ENCODE assay signal across 1 cellular context in the genomic region with DNA sequence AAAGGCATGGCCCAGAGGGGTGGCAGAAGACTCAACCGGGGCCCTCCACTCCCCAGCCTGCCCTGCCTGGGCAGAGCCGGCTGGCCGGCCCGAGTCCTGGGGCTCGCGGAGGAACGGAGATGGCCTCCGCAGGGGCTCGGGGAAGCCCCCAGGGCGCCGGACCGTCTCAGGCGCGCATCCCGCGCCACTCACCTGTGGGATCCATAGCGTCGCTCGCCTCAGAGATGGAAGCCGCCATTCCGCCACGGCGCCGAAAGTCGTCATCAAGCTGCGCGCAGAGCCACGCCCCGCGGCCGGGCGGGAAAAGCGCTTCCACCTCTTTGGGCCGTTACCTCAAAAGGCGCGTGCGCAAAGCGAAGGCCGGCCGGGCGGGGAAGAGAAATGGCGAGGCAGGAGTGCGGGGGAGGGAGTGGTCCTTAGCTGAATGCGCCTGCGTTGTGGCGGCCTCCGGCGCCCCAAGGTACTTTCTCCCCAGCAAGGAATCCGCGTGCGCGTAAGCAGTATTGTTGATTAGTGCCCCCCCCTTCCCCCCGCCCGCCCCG.
TF ChIP-seq lines count a peak whose summit lies in the region.

Gene SMPD4 (minus strand): TSS at position 265 of the 542 bp plus-strand sequence. CDS start 5,010 bp downstream, outside the sequence.

TF ChIP-seq in H1, 55 proteins besides CTCF, POLR2A, EP300 and RAD21:
- TF ChIP-seq GTF2F1 (IDR thresholded peaks at IDR 0.05; ENCODE audit: borderline replicate concordance, low read depth, low read length) = peak; percentile 51; the same call in 1 of the 2 replicates
- TF ChIP-seq MAFK (IDR thresholded peaks at IDR 0.05; ENCODE audit: low read depth, low read length) = no peak
- no peak for TF ChIP-seq SIRT6 (IDR thresholded peaks at IDR 0.05; ENCODE audit: low read length)
- peak; percentile 97 for TF ChIP-seq YY1 (IDR thresholded peaks at IDR 0.05; ENCODE audit: low read depth, low read length)
- peak; percentile 83 for TF ChIP-seq EGR1 (IDR thresholded peaks at IDR 0.05; ENCODE audit: borderline replicate concordance, low read depth, low read length)
- TF ChIP-seq SP4 (IDR thresholded peaks at IDR 0.05; ENCODE audit: low read length) = no peak; the same call in 1 of the 2 replicates
- peak; percentile 97 for TF ChIP-seq CREB1 (IDR thresholded peaks at IDR 0.05)
- TF ChIP-seq POU5F1 (IDR thresholded peaks at IDR 0.05; ENCODE audit: low read depth, low read length) = no peak
- TF ChIP-seq KDM5A (IDR thresholded peaks at IDR 0.05; ENCODE audit: low read length) = peak; percentile 96
- TF ChIP-seq BACH1 (IDR thresholded peaks at IDR 0.05; ENCODE audit: low read length) = no peak
- no peak for TF ChIP-seq SAP30 (IDR thresholded peaks at IDR 0.05; ENCODE audit: insufficient read depth, insufficient replicate concordance, low read length)
- TF ChIP-seq PHF8 (conservative IDR thresholded peaks at IDR 0.05; ENCODE audit: low read depth, low read length) = peak; percentile 85
- TF ChIP-seq POLR2AphosphoS5 (IDR thresholded peaks at IDR 0.05; ENCODE audit: low read depth, low read length) = peak; percentile 76
- TF ChIP-seq NANOG (IDR thresholded peaks at IDR 0.05; ENCODE audit: insufficient read depth, low read depth, low read length, poor library complexity, severe bottlenecking) = no peak
- TF ChIP-seq GABPA (IDR thresholded peaks at IDR 0.05; ENCODE audit: borderline replicate concordance, insufficient read depth, low read length) = no peak
- peak; percentile 79 for TF ChIP-seq TAF7 (optimal IDR thresholded peaks at IDR 0.05; ENCODE audit: borderline replicate concordance, low read depth, low read length)
- no peak for TF ChIP-seq KDM1A (IDR thresholded peaks at IDR 0.05; ENCODE audit: borderline replicate concordance, low read length)
- TF ChIP-seq SP1 (IDR thresholded peaks at IDR 0.05; ENCODE audit: low read depth, low read length) = no peak; the same call in 1 of the 2 replicates
- TF ChIP-seq CBX5 (IDR thresholded peaks at IDR 0.05; ENCODE audit: low read depth, low read length) = no peak
- TF ChIP-seq NRF1 (IDR thresholded peaks at IDR 0.05; ENCODE audit: low read depth, low read length) = peak; percentile 40; the same call in 1 of the 2 replicates
- TF ChIP-seq HDAC2 (IDR thresholded peaks at IDR 0.05; ENCODE audit: borderline replicate concordance in 1 of 2, low read depth in 2 of 2, low read length in 2 of 2) = no peak
- TF ChIP-seq TEAD4 (IDR thresholded peaks at IDR 0.05; ENCODE audit: low read depth, low read length) = peak; percentile 13; the same call in 1 of the 2 replicates
- TF ChIP-seq BRCA1 (IDR thresholded peaks at IDR 0.05; ENCODE audit: low read depth, low read length) = no peak
- TF ChIP-seq CHD7 (IDR thresholded peaks at IDR 0.05; ENCODE audit: insufficient replicate concordance, low read length) = no peak
- TF ChIP-seq CHD2 (IDR thresholded peaks at IDR 0.05; ENCODE audit: low read length) = no peak
- no peak for TF ChIP-seq USF2 (IDR thresholded peaks at IDR 0.05; ENCODE audit: low read length)
- TF ChIP-seq ASH2L (IDR thresholded peaks at IDR 0.05; ENCODE audit: low read length) = peak; percentile 53
- no peak for TF ChIP-seq RBBP5 (IDR thresholded peaks at IDR 0.05; ENCODE audit: borderline replicate concordance, low read depth, low read length)
- TF ChIP-seq TBP (IDR thresholded peaks at IDR 0.05; ENCODE audit: low read depth, low read length) = peak; percentile 80
- TF ChIP-seq SRF (IDR thresholded peaks at IDR 0.05; ENCODE audit: low read depth, low read length) = peak; percentile 61; the same call in 1 of the 2 replicates
- no peak for TF ChIP-seq HDAC6 (IDR thresholded peaks at IDR 0.05; ENCODE audit: low read depth, low read length)
- no peak for TF ChIP-seq RNF2 (IDR thresholded peaks at IDR 0.05; ENCODE audit: borderline replicate concordance, low read depth, low read length, missing control alignments, poor library complexity, severe bottlenecking)
- no peak for TF ChIP-seq SIX5 (IDR thresholded peaks at IDR 0.05; ENCODE audit: low read depth, low read length)
- no peak for TF ChIP-seq CHD1 (IDR thresholded peaks at IDR 0.05; ENCODE audit: low read depth, low read length)
- TF ChIP-seq SUZ12 (IDR thresholded peaks at IDR 0.05; ENCODE audit: low read length) = no peak
- no peak for TF ChIP-seq FOSL1 (IDR thresholded peaks at IDR 0.05; ENCODE audit: insufficient read depth, low read depth, low read length)
- peak; percentile 92 for TF ChIP-seq E2F6 (IDR thresholded peaks at IDR 0.05)
- TF ChIP-seq TCF12 (IDR thresholded peaks at IDR 0.05; ENCODE audit: low read depth, low read length) = no peak
- no peak for TF ChIP-seq JUN (IDR thresholded peaks at IDR 0.05; ENCODE audit: low read depth, low read length)
- TF ChIP-seq BCL11A (IDR thresholded peaks at IDR 0.05; ENCODE audit: low read depth in 2 of 2, low read length in 2 of 2) = no peak
- TF ChIP-seq, protein P1, sequence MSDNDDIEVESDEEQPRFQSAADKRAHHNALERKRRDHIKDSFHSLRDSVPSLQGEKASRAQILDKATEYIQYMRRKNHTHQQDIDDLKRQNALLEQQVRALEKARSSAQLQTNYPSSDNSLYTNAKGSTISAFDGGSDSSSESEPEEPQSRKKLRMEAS (IDR thresholded peaks at IDR 0.05) = peak; percentile 76
- TF ChIP-seq, protein P2, sequence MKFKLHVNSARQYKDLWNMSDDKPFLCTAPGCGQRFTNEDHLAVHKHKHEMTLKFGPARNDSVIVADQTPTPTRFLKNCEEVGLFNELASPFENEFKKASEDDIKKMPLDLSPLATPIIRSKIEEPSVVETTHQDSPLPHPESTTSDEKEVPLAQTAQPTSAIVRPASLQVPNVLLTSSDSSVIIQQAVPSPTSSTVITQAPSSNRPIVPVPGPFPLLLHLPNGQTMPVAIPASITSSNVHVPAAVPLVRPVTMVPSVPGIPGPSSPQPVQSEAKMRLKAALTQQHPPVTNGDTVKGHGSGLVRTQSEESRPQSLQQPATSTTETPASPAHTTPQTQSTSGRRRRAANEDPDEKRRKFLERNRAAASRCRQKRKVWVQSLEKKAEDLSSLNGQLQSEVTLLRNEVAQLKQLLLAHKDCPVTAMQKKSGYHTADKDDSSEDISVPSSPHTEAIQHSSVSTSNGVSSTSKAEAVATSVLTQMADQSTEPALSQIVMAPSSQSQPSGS (IDR thresholded peaks at IDR 0.05; ENCODE audit: low read length) = 0 out of 2 replicates have a peak, but pooled peaks have one; percentile 36
- no peak for TF ChIP-seq CEBPB (IDR thresholded peaks at IDR 0.05; ENCODE audit: low read depth, low read length)
- TF ChIP-seq JUND (IDR thresholded peaks at IDR 0.05; ENCODE audit: low read length) = no peak
- TF ChIP-seq TAF1 (IDR thresholded peaks at IDR 0.05; ENCODE audit: low read depth, low read length) = peak; percentile 90
- TF ChIP-seq EZH2 (IDR thresholded peaks at IDR 0.05; ENCODE audit: low read depth, low read length, severe bottlenecking) = no peak
- no peak for TF ChIP-seq CTBP2 (IDR thresholded peaks at IDR 0.05; ENCODE audit: borderline replicate concordance, insufficient read depth, insufficient read length, low read length)
- peak; percentile 86 for TF ChIP-seq KDM4A (IDR thresholded peaks at IDR 0.05; ENCODE audit: low read depth, low read length, severe bottlenecking)
- no peak for TF ChIP-seq RXRA (IDR thresholded peaks at IDR 0.05; ENCODE audit: insufficient read depth, low read depth, low read length)
- peak in 1 of 2 experiments; percentile 48; a peak in 2 of 4 replicates for TF ChIP-seq SIN3A (conservative IDR thresholded peaks at IDR 0.05 in 1 of 2, IDR thresholded peaks at IDR 0.05 in 1 of 2; ENCODE audit: low read depth in 1 of 2, low read length in 2 of 2)
- peak; percentile 49; the same call in 1 of the 2 replicates for TF ChIP-seq ATF3 (IDR thresholded peaks at IDR 0.05; ENCODE audit: insufficient read depth, low read depth, low read length)
